19 cellular contexts compared by ENCODE assay signal in genomic region chr5:62395210-62395950, GRCh38. TPM values are rescaled to one million over a fixed set of nuclear protein-coding genes. Genes with fewer than 3 reads are reported as not detected.
DNase-seq lines count a peak whose midpoint lies in the region; ATAC-seq and TF ChIP-seq lines count a peak whose summit lies in the region.
"Had no signal": no experiment of that assay in that cellular context is flagged by ENCODE, and none has a peak within 500 bp of the region (broad histone marks: within the 10 kb centered on the region; RNA-seq: fewer than 3 reads in every experiment).

No MANE protein-coding gene starts in this region.

- no peaks in the 10 kb centered on the region for H3K27me3 Mint-ChIP-seq in MCF 10A (ENCODE audit: insufficient read depth, unreplicated experiment)
- no peaks in the 10 kb centered on the region for H3K27me3 Mint-ChIP-seq in activated CD4-positive, alpha-beta memory T cell treated with anti-CD3 and anti-CD28 coated beads, Interleukin-2, amount 10 ng/mL, durations not matched to agents 7 days and 5 days
- H3K27me3 Mint-ChIP-seq in effector memory CD8-positive, alpha-beta T cell, result no peaks in the 10 kb centered on the region
- H3K27me3 Mint-ChIP-seq in stimulated activated naive CD8-positive, alpha-beta T cell treated with anti-CD3 and anti-CD28 coated beads, Interleukin-15, Interleukin-2, amounts not matched to agents 100 ng/mL and 50 ng/mL, for 24 hours, result no peaks in the 10 kb centered on the region
- H3K27me3 Mint-ChIP-seq: T-cell had no signal

- no peaks in the 10 kb centered on the region for H3K27me3 ChIP-seq in breast epithelium

- H3K36me3 Mint-ChIP-seq in MCF 10A (ENCODE audit: insufficient read depth, unreplicated experiment), result peaks cover 91% of the 10 kb centered on the region
- peaks cover 68% of the 10 kb centered on the region for H3K36me3 Mint-ChIP-seq in activated CD4-positive, alpha-beta memory T cell treated with anti-CD3 and anti-CD28 coated beads, Interleukin-2, amount 10 ng/mL, durations not matched to agents 7 days and 5 days (ENCODE audit: low read depth)
- H3K36me3 Mint-ChIP-seq in effector memory CD8-positive, alpha-beta T cell (ENCODE audit: insufficient read depth), result peaks cover 52% of the 10 kb centered on the region
- H3K36me3 Mint-ChIP-seq in stimulated activated naive CD8-positive, alpha-beta T cell treated with anti-CD3 and anti-CD28 coated beads, Interleukin-15, Interleukin-2, amounts not matched to agents 100 ng/mL and 50 ng/mL, for 24 hours (ENCODE audit: low read depth), result peaks cover 91% of the 10 kb centered on the region

- H3K9me3 ChIP-seq in breast epithelium (no peaks in the 10 kb centered on the region), mucosa of descending colon (no peaks in the 10 kb centered on the region)

- H3K4me1 Mint-ChIP-seq in MCF 10A (ENCODE audit: insufficient read depth, unreplicated experiment), result peaks cover 10% of the 10 kb centered on the region
- peaks cover 35% of the 10 kb centered on the region for H3K4me1 Mint-ChIP-seq in activated CD4-positive, alpha-beta memory T cell treated with anti-CD3 and anti-CD28 coated beads, Interleukin-2, amount 10 ng/mL, durations not matched to agents 7 days and 5 days
- H3K4me1 Mint-ChIP-seq in effector memory CD8-positive, alpha-beta T cell (ENCODE audit: low read depth in 2 of 2), result peaks cover 2 to 15% of the 10 kb centered on the region in 2 donors
- H3K4me1 Mint-ChIP-seq in stimulated activated naive CD8-positive, alpha-beta T cell treated with anti-CD3 and anti-CD28 coated beads, Interleukin-15, Interleukin-2, amounts not matched to agents 100 ng/mL and 50 ng/mL, for 24 hours (ENCODE audit: low read depth), result peaks cover 68% of the 10 kb centered on the region

- H3K27ac Mint-ChIP-seq in MCF 10A (ENCODE audit: low read depth, unreplicated experiment), result no peak overlapping the region
- peak overlapping the region; percentile 10 for H3K27ac Mint-ChIP-seq in activated CD4-positive, alpha-beta memory T cell treated with anti-CD3 and anti-CD28 coated beads, Interleukin-2, amount 10 ng/mL, durations not matched to agents 7 days and 5 days
- H3K27ac Mint-ChIP-seq in effector memory CD8-positive, alpha-beta T cell, result peak overlapping the region; percentile 25 to 65
- H3K27ac Mint-ChIP-seq in stimulated activated naive CD8-positive, alpha-beta T cell treated with anti-CD3 and anti-CD28 coated beads, Interleukin-15, Interleukin-2, amounts not matched to agents 100 ng/mL and 50 ng/mL, for 24 hours, result peak overlapping the region; percentile 92

- no peaks in the 10 kb centered on the region for H3K9me3 Mint-ChIP-seq in MCF 10A (ENCODE audit: unreplicated experiment)
- H3K9me3 Mint-ChIP-seq in activated CD4-positive, alpha-beta memory T cell treated with anti-CD3 and anti-CD28 coated beads, Interleukin-2, amount 10 ng/mL, durations not matched to agents 7 days and 5 days, result no peaks in the 10 kb centered on the region
- H3K9me3 Mint-ChIP-seq in effector memory CD8-positive, alpha-beta T cell, result no peaks in the 10 kb centered on the region
- no peaks in the 10 kb centered on the region for H3K9me3 Mint-ChIP-seq in stimulated activated naive CD8-positive, alpha-beta T cell treated with anti-CD3 and anti-CD28 coated beads, Interleukin-15, Interleukin-2, amounts not matched to agents 100 ng/mL and 50 ng/mL, for 24 hours
- H3K9me3 Mint-ChIP-seq: T-cell had no signal

- H3K4me3 ChIP-seq in breast epithelium (no peak overlapping the region), mucosa of descending colon (no peak overlapping the region)

- H3K4me1 ChIP-seq in breast epithelium (no peaks in the 10 kb centered on the region), mucosa of descending colon (ENCODE audit: low read depth) (no peaks in the 10 kb centered on the region)

- intact Hi-C loops in MCF 10A (cut with micrococcal nuclease) (no loop called here), breast epithelium (cut with DNase I; ENCODE audit: low total_unique reads) (no loop called here), mucosa of descending colon (cut with DNase I, micrococcal nuclease) (no loop called here)

- TF ChIP-seq CTCF in MCF 10A (IDR thresholded peaks at IDR 0.05; ENCODE audit: unreplicated experiment), result no peak
- no peak for TF ChIP-seq CTCF in breast epithelium (IDR thresholded peaks at IDR 0.05)
- TF ChIP-seq CTCF in mucosa of descending colon (IDR thresholded peaks at IDR 0.05), result no peak

- BruUV-seq in MCF 10A (replicated peaks; lab: Mats Ljungman, UMichigan), result no TSS peak

- no peak for TF ChIP-seq POLR2A in breast epithelium (IDR thresholded peaks at IDR 0.05)

- CTCF ChIA-PET in MCF 10A (lab: Yijun Ruan, JAX), result interaction anchor here (0.6 to 1.2 kb wide), 3 partner anchors 42 to 294 kb away, joined by 3 to 4 read pairs (median 3); no protein-coding TSS in a partner anchor
- CTCF ChIA-PET in activated CD4-positive, alpha-beta memory T cell treated with anti-CD3 and anti-CD28 coated beads, Interleukin-2, amount 10 ng/mL, durations not matched to agents 7 days and 5 days (lab: Charles Lee), result interaction anchor here (0.6 to 1.6 kb wide), 2 partner anchors 14 to 100 kb away, joined by 3 read pairs; no protein-coding TSS in a partner anchor

- H3K36me3 ChIP-seq in breast epithelium (no peaks in the 10 kb centered on the region), mucosa of descending colon (ENCODE audit: low read depth) (no peaks in the 10 kb centered on the region)

- ATAC-seq in effector memory CD8-positive, alpha-beta T cell (replicated peaks), result no peak
- no peak for ATAC-seq in mucosa of descending colon
- ATAC-seq in SK-N-SH treated with all-trans-retinoic acid at 6 μM for 48 hours, result no peak
- ATAC-seq: HepG2, T-cell had no signal

- DNase-seq in MCF 10A (ENCODE audit: unreplicated experiment) (peak; percentile 76), breast epithelium (ENCODE audit: low spot score in 2 of 2) (no peak), mucosa of descending colon (no peak), SKM-1 (lab: John Stamatoyannopoulos, UW; ENCODE audit: unreplicated experiment) (no peak)
- no peak for DNase-seq in activated CD4-positive, alpha-beta memory T cell treated with anti-CD3 and anti-CD28 coated beads, Interleukin-2, amount 10 ng/mL, durations not matched to agents 7 days and 5 days
- no peak for DNase-seq in effector memory CD8-positive, alpha-beta T cell
- DNase-seq: AML-193; aorta; DMS79 treated with DMSO at 0.1 percent for 48 hours; effector memory CD4-positive, alpha-beta T cell; glutamatergic neuron; NCI-H1417 treated with DMSO at 0.1 percent for 48 hours; NCI-H524 treated with DMSO at 0.1 percent for 48 hours; posterior cingulate gyrus; stimulated activated CD8-positive, alpha-beta memory T cell treated with anti-CD3 and anti-CD28 coated beads, Interleukin-4, amount 100 ng/mL, for 48 hours; T-cell had no signal

- no peak overlapping the region for H3K27ac ChIP-seq in breast epithelium

- H3K4me3 Mint-ChIP-seq in MCF 10A (ENCODE audit: unreplicated experiment), result no peak overlapping the region
- no peak overlapping the region for H3K4me3 Mint-ChIP-seq in activated CD4-positive, alpha-beta memory T cell treated with anti-CD3 and anti-CD28 coated beads, Interleukin-2, amount 10 ng/mL, durations not matched to agents 7 days and 5 days
- H3K4me3 Mint-ChIP-seq in effector memory CD8-positive, alpha-beta T cell, result no peak overlapping the region
- peak overlapping the region; percentile 21 for H3K4me3 Mint-ChIP-seq in stimulated activated naive CD8-positive, alpha-beta T cell treated with anti-CD3 and anti-CD28 coated beads, Interleukin-15, Interleukin-2, amounts not matched to agents 100 ng/mL and 50 ng/mL, for 24 hours
- H3K4me3 Mint-ChIP-seq: T-cell had no signal

- POLR2A ChIA-PET in MCF 10A (lab: Yijun Ruan, JAX), result interaction anchor here (0.6 to 2.9 kb wide), 5 partner anchors 8 to 17 kb away, joined by 3 to 21 read pairs (median 3); partner anchors contain the start of genes DIMT1 and IPO11
- POLR2A ChIA-PET in activated CD4-positive, alpha-beta memory T cell treated with anti-CD3 and anti-CD28 coated beads, Interleukin-2, amount 10 ng/mL, durations not matched to agents 7 days and 5 days (lab: Charles Lee), result interaction anchor here (1.2 to 2.3 kb wide), 5 partner anchors 8 to 43 kb away, joined by 3 to 23 read pairs (median 4); partner anchors contain the start of genes DIMT1 and IPO11

TF ChIP-seq in SK-N-SH treated with all-trans-retinoic acid at 6 μM for 48 hours, 23 proteins besides CTCF, POLR2A, EP300 and RAD21 (continues in another document):
- TF ChIP-seq ZNF70 (CRISPR knock-in tag; IDR thresholded peaks at IDR 0.05), result no peak
- TF ChIP-seq TSHZ2 (CRISPR knock-in tag; IDR thresholded peaks at IDR 0.05), result no peak
- no peak for TF ChIP-seq RARB (CRISPR knock-in tag; IDR thresholded peaks at IDR 0.05)

RNA-seq across cellular contexts. Expression of gene DIMT1, which starts 8.3 kb away (rescaled TPM):
- total RNA-seq in MCF 10A (2022) (39.0 and 44.0 TPM in 2 replicates), breast epithelium (10 to 100 TPM; 34.5 to 38.3 (median 38.1) TPM), mucosa of descending colon (10 to 100 TPM in 2 of 3 donors, 1 to 10 TPM in 1; 8.8 to 19.7 (median 14.6) TPM)
- total RNA-seq in activated CD4-positive, alpha-beta memory T cell treated with anti-CD3 and anti-CD28 coated beads, Interleukin-2, amount 10 ng/mL, durations not matched to agents 7 days and 5 days, result 10 to 100 TPM; 28.9 to 33.6 TPM

RNA-seq across cellular contexts. Expression of gene IPO11, which starts 17.2 kb away (rescaled TPM):
- total RNA-seq in MCF 10A (2022) (30.2 and 36.6 TPM in 2 replicates), breast epithelium (10 to 100 TPM; 31.5 to 34.7 (median 33.1) TPM), mucosa of descending colon (10 to 100 TPM; 17.6 to 21.9 (median 18.5) TPM)
- 10 to 100 TPM; 23.8 to 23.9 TPM for total RNA-seq in activated CD4-positive, alpha-beta memory T cell treated with anti-CD3 and anti-CD28 coated beads, Interleukin-2, amount 10 ng/mL, durations not matched to agents 7 days and 5 days
